8 cellular contexts compared by ENCODE assay signal in the genomic region with DNA sequence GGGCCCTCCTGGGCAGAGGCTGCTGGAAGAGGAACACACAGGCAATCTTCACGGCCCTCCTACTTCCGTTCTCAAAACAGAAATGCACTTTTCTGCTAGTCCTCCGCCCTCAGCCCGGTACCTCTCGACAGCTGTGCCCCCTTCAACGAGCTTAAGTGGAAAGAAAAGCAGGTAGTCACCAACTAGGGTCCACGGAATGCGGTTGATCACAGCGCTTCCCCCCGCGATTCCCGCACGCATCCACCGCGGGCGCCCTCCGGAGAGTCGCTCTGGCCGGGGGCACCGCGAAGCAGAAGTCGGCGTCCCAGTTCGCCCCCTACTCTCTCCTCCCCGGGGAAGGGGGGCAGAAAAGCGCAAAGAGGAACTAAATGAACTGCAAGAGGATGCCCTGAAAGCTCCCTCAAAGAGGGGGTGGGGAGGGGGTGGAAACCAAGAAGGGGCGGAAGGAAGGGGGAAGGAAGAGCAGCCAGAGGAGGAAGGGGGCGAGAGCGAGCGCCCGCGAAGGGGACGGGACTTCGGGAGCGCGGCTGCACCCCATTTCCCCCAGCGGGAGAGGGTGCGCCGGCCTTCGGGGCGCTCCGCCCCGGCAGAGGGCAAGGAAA. TPM values are rescaled to one million over a fixed set of nuclear protein-coding genes. Genes with fewer than 3 reads are reported as not detected.
A peak's percentile ranks its signal among the peaks of the same experiment; 100 is the strongest.
DNase-seq lines count a peak whose midpoint lies in the region; ATAC-seq, FAIRE-seq and TF ChIP-seq lines count a peak whose summit lies in the region.

No MANE protein-coding gene starts in this region.

- FAIRE-seq in RCC 7860 (lab: Jason Lieb, UNC) = no peak

- H3K27me3 ChIP-seq in neuron (ENCODE audit: insufficient read depth, low read length) (no peaks in the 10 kb centered on the region), subcutaneous abdominal adipose tissue (ENCODE audit: control insufficient read depth in 5 of 5, insufficient read depth in 4 of 5, low read length in 5 of 5) (no peaks in the 10 kb centered on the region)

- H2AFZ ChIP-seq in neuron (ENCODE audit: low read depth, low read length) = peak overlapping the region; percentile 80

- peak overlapping the region; percentile 88 for H3K27ac ChIP-seq in subcutaneous abdominal adipose tissue (ENCODE audit: low read depth, low read length)

- ATAC-seq in GM18505 (IDR thresholded peaks at IDR 0.05; ENCODE audit: unreplicated experiment) (peak; percentile 17), HG03175 (IDR thresholded peaks at IDR 0.05; ENCODE audit: unreplicated experiment) (peak; percentile 7)

- peak; percentile 52 for DNase-seq in A172 (ENCODE audit: low spot score)
- DNase-seq in RCC 7860 (ENCODE audit: low spot score) = peak; percentile 48
- DNase-seq in activated effector memory CD4-positive, alpha-beta T cell treated with anti-CD3 and anti-CD28 coated beads, Interleukin-2, amount 50 U/mL, for 16 hours = peak; percentile 80
- DNase-seq in fibroblast of villous mesenchyme (ENCODE audit: low read depth) = peak; percentile 52

- H3K36me3 ChIP-seq in neuron (ENCODE audit: insufficient read depth, low read length) (no peaks in the 10 kb centered on the region), subcutaneous abdominal adipose tissue (ENCODE audit: control insufficient read depth in 5 of 5, insufficient read depth in 5 of 5, low read length in 5 of 5) (no peaks in the 10 kb centered on the region)

- H3K4me3 ChIP-seq in fibroblast of villous mesenchyme (ENCODE audit: low read depth, low read length) (peak overlapping the region; percentile 92), neuron (ENCODE audit: low read length) (peak overlapping the region; percentile 94), subcutaneous abdominal adipose tissue (ENCODE audit: low read depth in 1 of 5, low read length in 5 of 5) (peak overlapping the region; percentile 73 to 97 (median 89))

- peak overlapping the region; percentile 73 to 93 (median 90) for H3K9ac ChIP-seq in subcutaneous abdominal adipose tissue (ENCODE audit: low read length in 5 of 5)

- H3K4me1 ChIP-seq in neuron (ENCODE audit: insufficient read depth, low read length) (peaks cover 17% of the 10 kb centered on the region), subcutaneous abdominal adipose tissue (ENCODE audit: control insufficient read depth in 5 of 5, insufficient read depth in 5 of 5, low read length in 5 of 5) (peaks cover 4 to 30% (median 22%) of the 10 kb centered on the region in 5 donors)

- TF ChIP-seq POLR2A in GM18505 (IDR thresholded peaks at IDR 0.05; ENCODE audit: borderline replicate concordance, extremely low read depth, insufficient read depth, insufficient read length) = peak; percentile 41

- no peaks in the 10 kb centered on the region for H3K9me3 ChIP-seq in neuron (ENCODE audit: low read length)
- no peaks in the 10 kb centered on the region for H3K9me3 ChIP-seq in subcutaneous abdominal adipose tissue (ENCODE audit: control insufficient read depth in 5 of 5, low read length in 5 of 5)

- no peak for TF ChIP-seq CTCF in fibroblast of villous mesenchyme (IDR thresholded peaks at IDR 0.05; ENCODE audit: insufficient read depth, low read depth, low read length)

RNA-seq across cellular contexts. Expression of a gene that starts 0.7 kb away (rescaled TPM):
- total RNA-seq in A172 (2014; rRNA removed; shearing (Covaris generic)) = 52.2 and 53.3 TPM in 2 replicates
- total RNA-seq in fibroblast of villous mesenchyme = 72.5 and 91.1 TPM in 2 replicates

Comparison
In these comparisons a context has a peak if more than half of its experiments do, and no peak if none do; other contexts are left out.
1. Peak in every context shown above with its lines: DNase-seq, ATAC-seq, H3K4me3 ChIP-seq and H3K27ac ChIP-seq.